1 cellular context compared by ENCODE assay signal in genomic region chr3:12891985-12892839, GRCh38.
TF ChIP-seq lines count a peak whose summit lies in the region.

No MANE protein-coding gene starts in this region.

TF ChIP-seq in endothelial cell of umbilical vein, 7 proteins besides CTCF, POLR2A, EP300 and RAD21 (continued from another document):
- TF ChIP-seq POLR2AphosphoS5 (IDR thresholded peaks at IDR 0.05; ENCODE audit: insufficient read depth, low read depth, low read length) (no peak), EZH2 (IDR thresholded peaks at IDR 0.05; ENCODE audit: borderline replicate concordance, low read depth, low read length, severe bottlenecking) (no peak)
